Comparison of ENCODE assay signal across 1 cellular context in genomic region chrX:153459976-153460375, GRCh38.
TF ChIP-seq lines count a peak whose summit lies in the region.

No MANE protein-coding gene starts in this region.

TF ChIP-seq in GM23338, 12 proteins besides CTCF, POLR2A, EP300 and RAD21 (continued from another document):
- TF ChIP-seq, protein P1, sequence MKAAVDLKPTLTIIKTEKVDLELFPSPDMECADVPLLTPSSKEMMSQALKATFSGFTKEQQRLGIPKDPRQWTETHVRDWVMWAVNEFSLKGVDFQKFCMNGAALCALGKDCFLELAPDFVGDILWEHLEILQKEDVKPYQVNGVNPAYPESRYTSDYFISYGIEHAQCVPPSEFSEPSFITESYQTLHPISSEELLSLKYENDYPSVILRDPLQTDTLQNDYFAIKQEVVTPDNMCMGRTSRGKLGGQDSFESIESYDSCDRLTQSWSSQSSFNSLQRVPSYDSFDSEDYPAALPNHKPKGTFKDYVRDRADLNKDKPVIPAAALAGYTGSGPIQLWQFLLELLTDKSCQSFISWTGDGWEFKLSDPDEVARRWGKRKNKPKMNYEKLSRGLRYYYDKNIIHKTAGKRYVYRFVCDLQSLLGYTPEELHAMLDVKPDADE (IDR thresholded peaks at IDR 0.05) = no peak
- TF ChIP-seq REST (IDR thresholded peaks at IDR 0.05; ENCODE audit: unreplicated experiment) = no peak
